ENCODE assay signal across 10 cellular contexts in the genomic region with DNA sequence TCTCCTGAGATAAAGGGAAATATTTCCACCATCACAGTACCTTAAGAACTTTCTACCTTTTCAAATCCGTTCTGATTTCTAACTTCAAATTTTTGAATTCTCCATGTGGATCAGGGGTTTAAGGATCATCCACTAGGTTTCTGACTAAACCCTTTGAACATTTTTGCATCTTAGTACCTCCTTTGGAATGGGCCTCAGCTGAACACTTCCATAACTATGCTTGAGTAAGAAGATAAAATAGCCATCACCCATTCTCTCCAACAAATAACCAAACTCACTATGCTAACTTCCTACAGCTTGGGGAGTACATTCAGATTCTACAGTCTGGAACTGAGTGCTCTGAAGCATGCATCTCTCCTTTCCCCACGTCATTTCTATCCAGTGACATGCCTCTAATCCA. TPM values are rescaled to one million over a fixed set of nuclear protein-coding genes. Genes with fewer than 3 reads are reported as not detected.
DNase-seq lines count a peak whose midpoint lies in the region; ATAC-seq and TF ChIP-seq lines count a peak whose summit lies in the region.
"Had no signal": no experiment of that assay in that cellular context is flagged by ENCODE, and none has a peak within 500 bp of the region (broad histone marks: within the 10 kb centered on the region; RNA-seq: fewer than 3 reads in every experiment).

No MANE protein-coding gene starts in this region.

- H3K4me3 ChIP-seq in right lobe of liver: peak overlapping the region in 2 of 3 donors; percentile 70
- peak overlapping the region; percentile 76 to 77 for H3K4me3 ChIP-seq in testis

- 52% methylated on average over 2 of the region's 2 CpGs for WGBS in right lobe of liver (ENCODE audit: insufficient coverage, low coverage, low lambda C conversion rate, missing lambda C conversion rate)
- 47 to 60% methylated on average over 2 of the region's 2 CpGs for WGBS in testis, 2 donors

- peak overlapping the region; percentile 49 to 72 (median 53) for H3K27ac ChIP-seq in right lobe of liver
- H3K27ac ChIP-seq in testis: peak overlapping the region in 1 of 2 donors; percentile 79

- TF ChIP-seq CTCF in right lobe of liver (IDR thresholded peaks at IDR 0.05) (no peak), testis (IDR thresholded peaks at IDR 0.05) (no peak), GM13976 (IDR thresholded peaks at IDR 0.05; ENCODE audit: borderline replicate concordance, control extremely low read depth, extremely low read depth, insufficient read depth, missing control alignments) (no peak)

- no peak for TF ChIP-seq POLR2A in right lobe of liver (IDR thresholded peaks at IDR 0.05)
- TF ChIP-seq POLR2A in testis (IDR thresholded peaks at IDR 0.05): no peak

- intact Hi-C loops in right lobe of liver (cut with DNase I): no loop called here
- intact Hi-C loops in testis (cut with DNase I; ENCODE audit: low total_unique reads): no loop called here

- no peaks in the 10 kb centered on the region for H3K27me3 ChIP-seq in right lobe of liver
- H3K27me3 ChIP-seq in testis: no peaks in the 10 kb centered on the region

- in situ Hi-C loops in GM13976 (cut with MboI; ENCODE audit: low sequenced_read_pairs, unreplicated experiment): no loop called here

- POLR2A ChIA-PET in activated naive CD8-positive, alpha-beta T cell treated with anti-CD3 and anti-CD28 coated beads, Interleukin-2, amount 10 ng/mL, durations not matched to agents 7 days and 5 days (lab: Charles Lee): interaction anchor here (0.6 to 1.8 kb wide), 2 partner anchors 306 to 849 kb away, joined by 3 to 7 read pairs; partner anchors contain the start of gene DNAJC13

- no peak overlapping the region for H3K27ac Mint-ChIP-seq in activated naive CD8-positive, alpha-beta T cell treated with anti-CD3 and anti-CD28 coated beads, Interleukin-2, amount 10 ng/mL, durations not matched to agents 7 days and 5 days

- peaks cover 5% of the 10 kb centered on the region for H3K27me3 Mint-ChIP-seq in activated T-cell treated with anti-CD3 and anti-CD28 coated beads, Interleukin-2, amount 50 U/mL, for 4 hours (ENCODE audit: low read depth)
- H3K27me3 Mint-ChIP-seq in activated naive CD8-positive, alpha-beta T cell treated with anti-CD3 and anti-CD28 coated beads, Interleukin-2, amount 10 ng/mL, durations not matched to agents 7 days and 5 days: peaks cover 5% of the 10 kb centered on the region

- H3K4me1 Mint-ChIP-seq in activated T-cell treated with anti-CD3 and anti-CD28 coated beads, Interleukin-2, amount 50 U/mL, for 4 hours (ENCODE audit: low read depth): peaks cover 30% of the 10 kb centered on the region
- peaks cover 17% of the 10 kb centered on the region for H3K4me1 Mint-ChIP-seq in activated naive CD8-positive, alpha-beta T cell treated with anti-CD3 and anti-CD28 coated beads, Interleukin-2, amount 10 ng/mL, durations not matched to agents 7 days and 5 days

- H3K9me3 Mint-ChIP-seq in activated T-cell treated with anti-CD3 and anti-CD28 coated beads, Interleukin-2, amount 50 U/mL, for 4 hours: no peaks in the 10 kb centered on the region
- no peaks in the 10 kb centered on the region for H3K9me3 Mint-ChIP-seq in activated naive CD8-positive, alpha-beta T cell treated with anti-CD3 and anti-CD28 coated beads, Interleukin-2, amount 10 ng/mL, durations not matched to agents 7 days and 5 days
- H3K9me3 Mint-ChIP-seq: CD14-positive monocyte had no signal

- peaks cover 0 to 16% (median 8%) of the 10 kb centered on the region in 4 donors for H3K4me1 ChIP-seq in right lobe of liver
- H3K4me1 ChIP-seq in testis: peaks cover 14% of the 10 kb centered on the region

- ATAC-seq in activated T-cell treated with anti-CD3 and anti-CD28 coated beads, Interleukin-2, amount 50 U/mL, for 4 hours: no peak
- no peak for ATAC-seq in activated naive CD8-positive, alpha-beta T cell treated with anti-CD3 and anti-CD28 coated beads, Interleukin-2, amount 10 ng/mL, durations not matched to agents 7 days and 5 days (ENCODE audit: low read depth)
- ATAC-seq in right lobe of liver (no peak), HG02973 (IDR thresholded peaks at IDR 0.05; ENCODE audit: unreplicated experiment) (no peak)

- H3K36me3 Mint-ChIP-seq in activated T-cell treated with anti-CD3 and anti-CD28 coated beads, Interleukin-2, amount 50 U/mL, for 4 hours (ENCODE audit: insufficient read depth): peaks cover 5% of the 10 kb centered on the region
- peaks cover 10% of the 10 kb centered on the region for H3K36me3 Mint-ChIP-seq in activated naive CD8-positive, alpha-beta T cell treated with anti-CD3 and anti-CD28 coated beads, Interleukin-2, amount 10 ng/mL, durations not matched to agents 7 days and 5 days

- H3K9me3 ChIP-seq in right lobe of liver (no peaks in the 10 kb centered on the region), testis (no peaks in the 10 kb centered on the region)

- DNase-seq in activated T-cell treated with anti-CD3 and anti-CD28 coated beads, Interleukin-2, amount 50 U/mL, for 4 hours: no peak
- DNase-seq in activated T-cell treated with anti-CD3 and anti-CD28 coated beads, Interleukin-2, amount 50 U/mL, for 1 hour: no peak
- no peak for DNase-seq in activated naive CD8-positive, alpha-beta T cell treated with anti-CD3 and anti-CD28 coated beads, Interleukin-2, amount 10 ng/mL, durations not matched to agents 7 days and 5 days
- no peak for DNase-seq in right lobe of liver
- DNase-seq in testis: no peak
- DNase-seq in stimulated activated CD4-positive, alpha-beta T cell treated with anti-CD3 and anti-CD28 coated beads, Interleukin-2, amount 100 ng/mL, for 48 hours: no peak
- DNase-seq in GM13976 (ENCODE audit: low spot score): no peak
- DNase-seq: stimulated activated CD4-positive, alpha-beta T cell treated with anti-CD3 and anti-CD28 coated beads, Interleukin-15, amount 100 ng/mL, for 24 hours had no signal

- H3K36me3 ChIP-seq in right lobe of liver (peaks cover 0 to 4% (median 0%) of the 10 kb centered on the region in 4 donors), testis (ENCODE audit: low read depth, missing control alignments) (no peaks in the 10 kb centered on the region)

- peak overlapping the region; percentile 85 for H3K4me3 Mint-ChIP-seq in activated T-cell treated with anti-CD3 and anti-CD28 coated beads, Interleukin-2, amount 50 U/mL, for 4 hours
- peak overlapping the region; percentile 86 for H3K4me3 Mint-ChIP-seq in activated naive CD8-positive, alpha-beta T cell treated with anti-CD3 and anti-CD28 coated beads, Interleukin-2, amount 10 ng/mL, durations not matched to agents 7 days and 5 days

RNA-seq across cellular contexts. Expression of gene NPHP3, which starts 1.3 kb away (rescaled TPM):
- 1 to 10 TPM; 4.2 to 8.2 (median 6.7) TPM for total RNA-seq in activated T-cell treated with anti-CD3 and anti-CD28 coated beads, Interleukin-2, amount 50 U/mL, for 4 hours
- 10 to 100 TPM; 31.5 to 32.2 TPM for total RNA-seq in activated naive CD8-positive, alpha-beta T cell treated with anti-CD3 and anti-CD28 coated beads, Interleukin-2, amount 10 ng/mL, durations not matched to agents 7 days and 5 days
- total RNA-seq in right lobe of liver (10 to 100 TPM in 1 of 6 experiments, 1 to 10 TPM in 5; 6.5 to 11.4 (median 9.3) TPM), testis (10 to 100 TPM; 40.9 to 41.2 TPM)
- 17.7 TPM for polyA plus RNA-seq in testis (ENCODE audit: insufficient read depth, low read depth, low replicate concordance)
